8 cellular contexts compared by ENCODE assay signal in the genomic region with DNA sequence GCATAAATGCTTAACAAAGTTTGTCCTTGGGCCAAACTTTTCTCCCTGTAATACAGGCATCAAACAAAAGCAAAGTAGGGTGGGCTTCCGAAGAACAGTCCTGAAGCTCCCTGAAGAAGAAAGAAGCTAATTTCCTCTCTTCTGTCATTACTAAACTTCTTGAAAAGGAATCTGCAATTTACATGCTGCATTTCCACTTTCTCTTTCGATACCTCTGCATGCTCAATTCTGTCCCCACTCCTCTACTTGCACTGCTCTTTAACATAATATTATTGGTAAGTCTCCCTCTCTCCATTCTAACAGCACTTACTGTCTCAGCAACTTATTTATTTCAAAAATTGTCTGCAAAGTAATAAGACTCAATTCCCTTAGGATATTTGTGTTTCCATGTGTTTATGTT. TPM values are rescaled to one million over a fixed set of nuclear protein-coding genes. Genes with fewer than 3 reads are reported as not detected.
DNase-seq lines count a peak whose midpoint lies in the region; ATAC-seq and TF ChIP-seq lines count a peak whose summit lies in the region.

No MANE protein-coding gene starts in this region.

- H3K36me3 Mint-ChIP-seq in activated T-helper 17 cell treated with anti-CD3 and anti-CD28 coated beads, Interleukin-2, amount 50 U/mL, for 72 hours (ENCODE audit: low read depth): no peaks in the 10 kb centered on the region

- H3K4me1 Mint-ChIP-seq in activated T-helper 17 cell treated with anti-CD3 and anti-CD28 coated beads, Interleukin-2, amount 50 U/mL, for 72 hours: peaks cover 23% of the 10 kb centered on the region

- peak overlapping the region; percentile 63 for H3K4me3 Mint-ChIP-seq in activated T-helper 17 cell treated with anti-CD3 and anti-CD28 coated beads, Interleukin-2, amount 50 U/mL, for 72 hours

- TF ChIP-seq CTCF in psoas muscle (IDR thresholded peaks at IDR 0.05): no peak

- WGBS in psoas muscle, 3 donors: 24 to 42% (median 24%) methylated on average over 2 of the region's 2 CpGs

- no peaks in the 10 kb centered on the region for H3K36me3 ChIP-seq in psoas muscle (ENCODE audit: insufficient read depth in 1 of 2, low read depth in 1 of 2)

- H3K9me3 ChIP-seq in psoas muscle: no peaks in the 10 kb centered on the region

- no peaks in the 10 kb centered on the region for H3K27me3 ChIP-seq in psoas muscle (ENCODE audit: insufficient read depth in 3 of 3, low read length in 2 of 3)

- peaks cover 6% of the 10 kb centered on the region for H3K4me1 ChIP-seq in psoas muscle

- no peaks in the 10 kb centered on the region for H3K27me3 Mint-ChIP-seq in activated T-helper 17 cell treated with anti-CD3 and anti-CD28 coated beads, Interleukin-2, amount 50 U/mL, for 72 hours

- intact Hi-C loops in psoas muscle (cut with DNase I): loop anchor here in 1 of 2 donors (10.0 kb wide), 1 partner anchor 136 kb away; no protein-coding TSS in a partner anchor

- no peak overlapping the region for H3K27ac Mint-ChIP-seq in activated T-helper 17 cell treated with anti-CD3 and anti-CD28 coated beads, Interleukin-2, amount 50 U/mL, for 72 hours

- no peak overlapping the region for H3K27ac ChIP-seq in psoas muscle

- H3K9me3 Mint-ChIP-seq in activated T-helper 17 cell treated with anti-CD3 and anti-CD28 coated beads, Interleukin-2, amount 50 U/mL, for 72 hours: no peaks in the 10 kb centered on the region

- H3K4me3 ChIP-seq in psoas muscle: peak overlapping the region; percentile 21

- peak; percentile 35 for ATAC-seq in GM18870 (IDR thresholded peaks at IDR 0.05; ENCODE audit: unreplicated experiment)
- peak; percentile 23 for ATAC-seq in HG03159 (IDR thresholded peaks at IDR 0.05; ENCODE audit: unreplicated experiment)
- ATAC-seq in activated T-helper 17 cell treated with anti-CD3 and anti-CD28 coated beads, Interleukin-2, amount 50 U/mL, for 72 hours (replicated peaks): no peak
- ATAC-seq in psoas muscle: no peak

- DNase-seq in psoas muscle: no peak
- DNase-seq in dermis blood vessel endothelial cell: no peak
- DNase-seq in NCI-H2171 treated with DMSO at 0.1 percent for 48 hours (lab: John Stamatoyannopoulos, UW): no peak
- DNase-seq in NK-92 (lab: John Stamatoyannopoulos, UW; ENCODE audit: unreplicated experiment): no peak
- no peak for DNase-seq in nucleus accumbens (lab: John Stamatoyannopoulos, UW)

RNA-seq across cellular contexts. Expression of a gene that starts 3.9 kb away (rescaled TPM):
- total RNA-seq in activated T-helper 17 cell treated with anti-CD3 and anti-CD28 coated beads, Interleukin-2, amount 50 U/mL, for 72 hours: 1 to 10 TPM; 4.8 to 9.7 TPM
- total RNA-seq in psoas muscle: 10 to 100 TPM; 25.4 to 57.3 (median 37.6) TPM
- 10 to 100 TPM; 22.0 to 81.5 (median 46.1) TPM for polyA plus RNA-seq in psoas muscle
- total RNA-seq in dermis blood vessel endothelial cell: 124 and 293 TPM in 2 replicates

Comparison
In these comparisons a context has a peak if more than half of its experiments do, and no peak if none do; other contexts are left out.
1. ATAC-seq: peak in GM18870 (single experiment) and HG03159 (single experiment); none in activated T-helper 17 cell treated with anti-CD3 and anti-CD28 coated beads, Interleukin-2, amount 50 U/mL, for 72 hours (single experiment) and psoas muscle (0 of 4).